ENCODE assay signal across 8 cellular contexts in the genomic region with DNA sequence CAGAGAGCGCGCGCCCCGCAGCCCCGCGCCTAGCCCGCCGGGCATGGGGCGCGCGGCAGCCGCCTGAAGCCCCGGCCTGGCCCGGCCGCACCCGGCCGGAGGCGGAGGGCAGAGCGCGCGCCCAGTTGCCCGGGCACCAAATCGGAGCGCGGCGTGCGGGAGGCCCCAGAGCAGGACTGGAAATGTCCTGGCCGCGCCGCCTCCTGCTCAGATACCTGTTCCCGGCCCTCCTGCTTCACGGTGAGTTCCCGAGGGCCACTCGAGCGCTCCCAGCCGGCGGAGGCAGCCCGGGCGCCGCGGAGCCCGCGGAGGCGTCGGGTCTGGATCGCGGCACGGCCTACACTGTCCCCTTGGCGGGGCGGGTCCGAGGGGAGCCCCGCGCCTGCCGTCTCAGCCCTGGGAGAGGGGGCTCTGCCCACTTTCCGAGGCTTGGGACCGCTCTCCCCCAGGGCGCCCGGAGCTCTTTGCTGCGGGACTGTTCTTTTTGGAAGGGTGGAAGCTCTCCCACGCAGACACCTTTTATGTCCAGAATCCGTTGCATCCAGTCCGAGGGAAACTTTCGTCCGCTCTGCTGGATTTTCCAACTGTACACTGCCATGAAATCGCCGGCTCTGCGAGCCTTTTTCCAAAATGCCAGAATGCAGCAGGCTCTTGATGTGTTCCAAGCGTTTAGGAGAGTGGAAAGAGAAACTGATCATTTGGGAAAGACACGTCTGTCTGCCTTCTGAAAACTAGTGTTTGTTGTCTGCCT. TPM values are rescaled to one million over a fixed set of nuclear protein-coding genes. Genes with fewer than 3 reads are reported as not detected.
DNase-seq lines count a peak whose midpoint lies in the region; ATAC-seq, FAIRE-seq and TF ChIP-seq lines count a peak whose summit lies in the region.

No MANE protein-coding gene starts in this region.

- no peaks in the 10 kb centered on the region for H3K36me3 ChIP-seq in mucosa of stomach (ENCODE audit: control insufficient read depth, insufficient read depth, low read length)

- intact Hi-C loops in dorsolateral prefrontal cortex (cut with DNase I) = no loop called here

- H3K36me3 Mint-ChIP-seq in IgD-negative memory B cell = peaks cover 1% of the 10 kb centered on the region

- ATAC-seq in GM19324 (IDR thresholded peaks at IDR 0.05; ENCODE audit: low FRiP score, unreplicated experiment) = no peak
- ATAC-seq in GM21717 (IDR thresholded peaks at IDR 0.05; ENCODE audit: unreplicated experiment) = no peak

- H3K4me3 ChIP-seq in dorsolateral prefrontal cortex (peak overlapping the region; percentile 50 to 91 (median 76)), mucosa of stomach (ENCODE audit: low read length) (no peak overlapping the region)

- TF ChIP-seq CTCF in dorsolateral prefrontal cortex (IDR thresholded peaks at IDR 0.05 in 54 of 56, conservative IDR thresholded peaks at IDR 0.05 in 2 of 56; ENCODE audit: low read depth in 1 of 56, partially characterized antibody in 56 of 56) = peak in 1 of 56 donors; percentile 2

- H3K27me3 ChIP-seq in dorsolateral prefrontal cortex = peaks cover 0 to 33% (median 0%) of the 10 kb centered on the region in 45 donors
- peaks cover 28% of the 10 kb centered on the region for H3K27me3 ChIP-seq in mucosa of stomach (ENCODE audit: control insufficient read depth, insufficient read depth, low read length)

- H3K9me3 Mint-ChIP-seq in IgD-negative memory B cell = peaks cover 0 to 2% (median 0%) of the 10 kb centered on the region in 3 donors

- in situ Hi-C loops in G401 (cut with HindIII; ENCODE audit: low sequenced_read_pairs) = no loop called here

- FAIRE-seq in frontal cortex (lab: Jason Lieb, UNC) = no peak

- peak overlapping the region; percentile 52 to 97 (median 92) for H3K27ac ChIP-seq in dorsolateral prefrontal cortex

- peak; percentile 59 for DNase-seq in 8988T
- no peak for DNase-seq in dorsolateral prefrontal cortex
- no peak for DNase-seq in frontal cortex (ENCODE audit: low spot score in 2 of 2)
- DNase-seq in G401 (ENCODE audit: low spot score) = no peak

- peak overlapping the region; percentile 63 for H3K9ac ChIP-seq in mucosa of stomach (ENCODE audit: low read length)

- peaks cover 36% of the 10 kb centered on the region for H3K27me3 Mint-ChIP-seq in IgD-negative memory B cell

- no peak overlapping the region for H3K27ac Mint-ChIP-seq in IgD-negative memory B cell

- peaks cover 3% of the 10 kb centered on the region for H3K4me1 ChIP-seq in mucosa of stomach (ENCODE audit: control insufficient read depth, insufficient read depth, low read length)

- peak overlapping the region; percentile 69 to 92 (median 80) for H3K4me3 Mint-ChIP-seq in IgD-negative memory B cell

- peaks cover 3 to 11% (median 5%) of the 10 kb centered on the region in 3 donors for H3K4me1 Mint-ChIP-seq in IgD-negative memory B cell

- H3K9me3 ChIP-seq in mucosa of stomach (ENCODE audit: control insufficient read depth, low read length) = no peaks in the 10 kb centered on the region

RNA-seq across cellular contexts. Expression of a gene that starts 0.5 kb away (rescaled TPM):
- not detected for polyA plus RNA-seq in IgD-negative memory B cell
- total RNA-seq in dorsolateral prefrontal cortex (100 to 1,000 TPM in 6 of 120 experiments, 10 to 100 TPM in 114; 20.1 to 134 (median 52.7) TPM), frontal cortex (10.6 TPM)
- total RNA-seq in G401 (2014; rRNA removed; shearing (Covaris generic)) = not detected in 2 replicates

Comparison
In these comparisons a context has a peak if more than half of its experiments do, and no peak if none do; other contexts are left out.
1. RNA of a gene that starts 0.5 kb away (total RNA-seq): 20.1 to 134 TPM in dorsolateral prefrontal cortex and 10.6 TPM in frontal cortex (single experiment); not detected in G401; every median in the first group is over 10 times any median in the second.